ENCODE assay signal across 1 cellular context in the genomic region with DNA sequence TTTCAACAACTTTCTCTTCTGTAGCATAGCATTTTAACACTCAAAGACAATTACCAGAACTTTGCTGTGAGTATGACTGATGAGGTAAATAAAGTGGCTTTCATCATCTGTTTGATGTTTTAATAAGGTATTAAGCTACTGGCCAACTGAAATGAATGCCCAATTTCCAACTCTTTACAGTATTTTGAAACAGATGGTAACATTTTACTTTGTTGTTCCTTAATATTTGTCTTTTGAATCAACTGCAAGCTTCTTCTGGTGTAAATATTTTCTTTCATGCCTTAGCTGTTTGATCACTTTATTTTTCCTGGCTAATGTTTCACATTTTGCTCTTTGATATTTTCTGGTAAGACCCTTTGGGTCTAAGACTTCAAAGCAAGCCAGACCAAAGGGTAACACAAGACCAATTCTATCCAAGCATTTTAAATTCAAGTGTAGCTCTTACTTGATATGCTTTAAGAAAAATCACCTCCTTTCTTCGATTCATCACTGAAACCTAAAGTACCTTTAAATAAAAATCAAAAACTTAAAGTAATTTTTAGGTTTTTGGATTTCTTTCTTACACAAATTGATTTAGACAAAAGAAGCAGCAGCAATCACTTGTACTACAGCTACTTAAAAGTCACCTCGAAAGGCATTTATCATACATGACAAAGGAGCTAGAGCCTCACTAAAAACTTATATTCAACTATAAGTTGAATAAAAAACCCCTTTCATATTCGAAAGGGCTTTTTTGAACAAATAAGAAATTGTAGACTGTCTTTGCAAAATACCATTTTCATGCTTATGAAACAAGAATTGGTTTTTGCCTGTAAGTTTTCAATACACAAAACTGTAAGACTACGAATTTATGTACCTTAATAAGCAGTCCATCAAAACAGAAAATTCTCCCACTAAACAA.
TF ChIP-seq lines count a peak whose summit lies in the region.

No MANE protein-coding gene starts in this region.

TF ChIP-seq in HepG2, 621 proteins besides CTCF, POLR2A, EP300 and RAD21 (continued from another document and continues in another):
- TF ChIP-seq, protein P1, sequence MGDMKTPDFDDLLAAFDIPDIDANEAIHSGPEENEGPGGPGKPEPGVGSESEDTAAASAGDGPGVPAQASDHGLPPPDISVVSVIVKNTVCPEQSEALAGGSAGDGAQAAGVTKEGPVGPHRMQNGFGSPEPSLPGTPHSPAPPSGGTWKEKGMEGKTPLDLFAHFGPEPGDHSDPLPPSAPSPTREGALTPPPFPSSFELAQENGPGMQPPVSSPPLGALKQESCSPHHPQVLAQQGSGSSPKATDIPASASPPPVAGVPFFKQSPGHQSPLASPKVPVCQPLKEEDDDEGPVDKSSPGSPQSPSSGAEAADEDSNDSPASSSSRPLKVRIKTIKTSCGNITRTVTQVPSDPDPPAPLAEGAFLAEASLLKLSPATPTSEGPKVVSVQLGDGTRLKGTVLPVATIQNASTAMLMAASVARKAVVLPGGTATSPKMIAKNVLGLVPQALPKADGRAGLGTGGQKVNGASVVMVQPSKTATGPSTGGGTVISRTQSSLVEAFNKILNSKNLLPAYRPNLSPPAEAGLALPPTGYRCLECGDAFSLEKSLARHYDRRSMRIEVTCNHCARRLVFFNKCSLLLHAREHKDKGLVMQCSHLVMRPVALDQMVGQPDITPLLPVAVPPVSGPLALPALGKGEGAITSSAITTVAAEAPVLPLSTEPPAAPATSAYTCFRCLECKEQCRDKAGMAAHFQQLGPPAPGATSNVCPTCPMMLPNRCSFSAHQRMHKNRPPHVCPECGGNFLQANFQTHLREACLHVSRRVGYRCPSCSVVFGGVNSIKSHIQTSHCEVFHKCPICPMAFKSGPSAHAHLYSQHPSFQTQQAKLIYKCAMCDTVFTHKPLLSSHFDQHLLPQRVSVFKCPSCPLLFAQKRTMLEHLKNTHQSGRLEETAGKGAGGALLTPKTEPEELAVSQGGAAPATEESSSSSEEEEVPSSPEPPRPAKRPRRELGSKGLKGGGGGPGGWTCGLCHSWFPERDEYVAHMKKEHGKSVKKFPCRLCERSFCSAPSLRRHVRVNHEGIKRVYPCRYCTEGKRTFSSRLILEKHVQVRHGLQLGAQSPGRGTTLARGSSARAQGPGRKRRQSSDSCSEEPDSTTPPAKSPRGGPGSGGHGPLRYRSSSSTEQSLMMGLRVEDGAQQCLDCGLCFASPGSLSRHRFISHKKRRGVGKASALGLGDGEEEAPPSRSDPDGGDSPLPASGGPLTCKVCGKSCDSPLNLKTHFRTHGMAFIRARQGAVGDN (CRISPR knock-in tag; IDR thresholded peaks at IDR 0.05), result no peak
- TF ChIP-seq LCORL (IDR thresholded peaks at IDR 0.05), result peak; percentile 76; the same call in 1 of the 2 replicates
- 0 out of 2 replicates have a peak, but pooled peaks have one; percentile 21 for TF ChIP-seq LCORL (CRISPR knock-in tag; IDR thresholded peaks at IDR 0.05)
- TF ChIP-seq GATAD2A (CRISPR knock-in tag; IDR thresholded peaks at IDR 0.05), result peak; percentile 90
- no peak for TF ChIP-seq NBN (conservative IDR thresholded peaks at IDR 0.05)
- TF ChIP-seq ZKSCAN1 (IDR thresholded peaks at IDR 0.05; ENCODE audit: low read length), result no peak
- TF ChIP-seq MYNN (CRISPR knock-in tag; IDR thresholded peaks at IDR 0.05; ENCODE audit: low read depth), result no peak
- TF ChIP-seq MBNL3 (CRISPR knock-in tag; conservative IDR thresholded peaks at IDR 0.05), result no peak
- no peak for TF ChIP-seq THYN1 (CRISPR knock-in tag; IDR thresholded peaks at IDR 0.05; ENCODE audit: borderline replicate concordance, low read depth)
- no peak for TF ChIP-seq RNF2 (conservative IDR thresholded peaks at IDR 0.05; ENCODE audit: low read depth)
- no peak for TF ChIP-seq REPIN1 (CRISPR knock-in tag; IDR thresholded peaks at IDR 0.05; ENCODE audit: borderline replicate concordance, low read depth)
- TF ChIP-seq WIZ (CRISPR knock-in tag; IDR thresholded peaks at IDR 0.05), result no peak
- no peak for TF ChIP-seq ZNF382 (CRISPR knock-in tag; IDR thresholded peaks at IDR 0.05; ENCODE audit: borderline replicate concordance)
- TF ChIP-seq ZNF7 (CRISPR knock-in tag; IDR thresholded peaks at IDR 0.05), result no peak
- TF ChIP-seq MED13 (CRISPR knock-in tag; IDR thresholded peaks at IDR 0.05), result peak; percentile 97
- TF ChIP-seq, protein P2, sequence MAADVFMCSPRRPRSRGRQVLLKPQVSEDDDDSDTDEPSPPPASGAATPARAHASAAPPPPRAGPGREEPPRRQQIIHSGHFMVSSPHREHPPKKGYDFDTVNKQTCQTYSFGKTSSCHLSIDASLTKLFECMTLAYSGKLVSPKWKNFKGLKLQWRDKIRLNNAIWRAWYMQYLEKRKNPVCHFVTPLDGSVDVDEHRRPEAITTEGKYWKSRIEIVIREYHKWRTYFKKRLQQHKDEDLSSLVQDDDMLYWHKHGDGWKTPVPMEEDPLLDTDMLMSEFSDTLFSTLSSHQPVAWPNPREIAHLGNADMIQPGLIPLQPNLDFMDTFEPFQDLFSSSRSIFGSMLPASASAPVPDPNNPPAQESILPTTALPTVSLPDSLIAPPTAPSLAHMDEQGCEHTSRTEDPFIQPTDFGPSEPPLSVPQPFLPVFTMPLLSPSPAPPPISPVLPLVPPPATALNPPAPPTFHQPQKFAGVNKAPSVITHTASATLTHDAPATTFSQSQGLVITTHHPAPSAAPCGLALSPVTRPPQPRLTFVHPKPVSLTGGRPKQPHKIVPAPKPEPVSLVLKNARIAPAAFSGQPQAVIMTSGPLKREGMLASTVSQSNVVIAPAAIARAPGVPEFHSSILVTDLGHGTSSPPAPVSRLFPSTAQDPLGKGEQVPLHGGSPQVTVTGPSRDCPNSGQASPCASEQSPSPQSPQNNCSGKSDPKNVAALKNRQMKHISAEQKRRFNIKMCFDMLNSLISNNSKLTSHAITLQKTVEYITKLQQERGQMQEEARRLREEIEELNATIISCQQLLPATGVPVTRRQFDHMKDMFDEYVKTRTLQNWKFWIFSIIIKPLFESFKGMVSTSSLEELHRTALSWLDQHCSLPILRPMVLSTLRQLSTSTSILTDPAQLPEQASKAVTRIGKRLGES (CRISPR knock-in tag; IDR thresholded peaks at IDR 0.05; ENCODE audit: borderline replicate concordance), result no peak
- no peak for TF ChIP-seq AGO2 (optimal IDR thresholded peaks at IDR 0.05; ENCODE audit: low read depth, low read length)
- no peak for TF ChIP-seq ZSCAN22 (CRISPR knock-in tag; IDR thresholded peaks at IDR 0.05)
- TF ChIP-seq AGO1 (IDR thresholded peaks at IDR 0.05; ENCODE audit: low read depth, low read length, poor library complexity, severe bottlenecking), result no peak
- TF ChIP-seq SNAPC2 (CRISPR knock-in tag; IDR thresholded peaks at IDR 0.05), result no peak
- no peak for TF ChIP-seq PRPF4 (IDR thresholded peaks at IDR 0.05; ENCODE audit: low read depth, low read length, poor library complexity, severe bottlenecking)
- TF ChIP-seq FOXA1 (IDR thresholded peaks at IDR 0.05), result peak; percentile 71
- peak; percentile 90 for TF ChIP-seq FOXA1 (CRISPR knock-in tag; IDR thresholded peaks at IDR 0.05)
- TF ChIP-seq, protein P3, sequence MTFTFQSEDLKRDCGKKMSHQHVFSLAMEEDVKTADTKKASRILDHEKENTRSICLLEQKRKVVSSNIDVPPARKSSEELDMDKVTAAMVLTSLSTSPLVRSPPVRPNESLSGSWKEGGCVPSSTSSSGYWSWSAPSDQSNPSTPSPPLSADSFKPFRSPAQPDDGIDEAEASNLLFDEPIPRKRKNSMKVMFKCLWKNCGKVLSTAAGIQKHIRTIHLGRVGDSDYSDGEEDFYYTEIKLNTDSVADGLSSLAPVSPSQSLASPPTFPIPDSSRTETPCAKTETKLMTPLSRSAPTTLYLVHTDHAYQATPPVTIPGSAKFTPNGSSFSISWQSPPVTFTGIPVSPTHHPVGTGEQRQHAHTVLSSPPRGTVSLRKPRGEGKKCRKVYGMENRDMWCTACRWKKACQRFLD (CRISPR knock-in tag; IDR thresholded peaks at IDR 0.05; ENCODE audit: borderline replicate concordance), result no peak
- TF ChIP-seq MAFK (conservative IDR thresholded peaks at IDR 0.05 in 1 of 2, IDR thresholded peaks at IDR 0.05 in 1 of 2; ENCODE audit: low read length in 2 of 2), result no peak
- TF ChIP-seq STAG1 (CRISPR knock-in tag; IDR thresholded peaks at IDR 0.05), result no peak
- TF ChIP-seq, protein P4, sequence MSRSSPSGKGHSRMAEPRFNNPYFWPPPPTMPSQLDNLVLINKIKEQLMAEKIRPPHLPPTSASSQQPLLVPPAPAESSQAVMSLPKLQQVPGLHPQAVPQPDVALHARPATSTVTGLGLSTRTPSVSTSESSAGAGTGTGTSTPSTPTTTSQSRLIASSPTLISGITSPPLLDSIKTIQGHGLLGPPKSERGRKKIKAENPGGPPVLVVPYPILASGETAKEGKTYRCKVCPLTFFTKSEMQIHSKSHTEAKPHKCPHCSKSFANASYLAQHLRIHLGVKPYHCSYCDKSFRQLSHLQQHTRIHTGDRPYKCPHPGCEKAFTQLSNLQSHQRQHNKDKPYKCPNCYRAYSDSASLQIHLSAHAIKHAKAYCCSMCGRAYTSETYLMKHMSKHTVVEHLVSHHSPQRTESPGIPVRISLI (CRISPR knock-in tag; IDR thresholded peaks at IDR 0.05; ENCODE audit: borderline replicate concordance), result 0 out of 2 replicates have a peak, but pooled peaks have one; percentile 19
- TF ChIP-seq ZMYM2 (CRISPR knock-in tag; IDR thresholded peaks at IDR 0.05), result no peak
- TF ChIP-seq NKX3-1 (CRISPR knock-in tag; IDR thresholded peaks at IDR 0.05), result no peak
- TF ChIP-seq SAP130 (CRISPR knock-in tag; IDR thresholded peaks at IDR 0.05; ENCODE audit: low read depth), result peak; percentile 67
- TF ChIP-seq FOXM1 (CRISPR knock-in tag; IDR thresholded peaks at IDR 0.05), result no peak
- TF ChIP-seq, protein P5, sequence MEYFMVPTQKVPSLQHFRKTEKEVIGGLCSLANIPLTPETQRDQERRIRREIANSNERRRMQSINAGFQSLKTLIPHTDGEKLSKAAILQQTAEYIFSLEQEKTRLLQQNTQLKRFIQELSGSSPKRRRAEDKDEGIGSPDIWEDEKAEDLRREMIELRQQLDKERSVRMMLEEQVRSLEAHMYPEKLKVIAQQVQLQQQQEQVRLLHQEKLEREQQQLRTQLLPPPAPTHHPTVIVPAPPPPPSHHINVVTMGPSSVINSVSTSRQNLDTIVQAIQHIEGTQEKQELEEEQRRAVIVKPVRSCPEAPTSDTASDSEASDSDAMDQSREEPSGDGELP (IDR thresholded peaks at IDR 0.05; ENCODE audit: borderline replicate concordance, low read depth), result no peak
- TF ChIP-seq ATRX (CRISPR knock-in tag; IDR thresholded peaks at IDR 0.05; ENCODE audit: borderline replicate concordance), result no peak
- peak; percentile 96 for TF ChIP-seq MED1 (CRISPR knock-in tag; IDR thresholded peaks at IDR 0.05)
- peak; percentile 76; the same call in 1 of the 2 replicates for TF ChIP-seq ZKSCAN8 (CRISPR knock-in tag; IDR thresholded peaks at IDR 0.05; ENCODE audit: borderline replicate concordance)
- no peak for TF ChIP-seq ZFP62 (CRISPR knock-in tag; IDR thresholded peaks at IDR 0.05)
- TF ChIP-seq, protein P6, sequence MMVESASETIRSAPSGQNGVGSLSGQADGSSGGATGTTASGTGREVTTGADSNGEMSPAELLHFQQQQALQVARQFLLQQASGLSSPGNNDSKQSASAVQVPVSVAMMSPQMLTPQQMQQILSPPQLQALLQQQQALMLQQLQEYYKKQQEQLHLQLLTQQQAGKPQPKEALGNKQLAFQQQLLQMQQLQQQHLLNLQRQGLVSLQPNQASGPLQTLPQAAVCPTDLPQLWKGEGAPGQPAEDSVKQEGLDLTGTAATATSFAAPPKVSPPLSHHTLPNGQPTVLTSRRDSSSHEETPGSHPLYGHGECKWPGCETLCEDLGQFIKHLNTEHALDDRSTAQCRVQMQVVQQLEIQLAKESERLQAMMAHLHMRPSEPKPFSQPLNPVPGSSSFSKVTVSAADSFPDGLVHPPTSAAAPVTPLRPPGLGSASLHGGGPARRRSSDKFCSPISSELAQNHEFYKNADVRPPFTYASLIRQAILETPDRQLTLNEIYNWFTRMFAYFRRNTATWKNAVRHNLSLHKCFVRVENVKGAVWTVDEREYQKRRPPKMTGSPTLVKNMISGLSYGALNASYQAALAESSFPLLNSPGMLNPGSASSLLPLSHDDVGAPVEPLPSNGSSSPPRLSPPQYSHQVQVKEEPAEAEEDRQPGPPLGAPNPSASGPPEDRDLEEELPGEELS (CRISPR knock-in tag; IDR thresholded peaks at IDR 0.05), result peak; percentile 96
- TF ChIP-seq ZNF598 (CRISPR knock-in tag; IDR thresholded peaks at IDR 0.05; ENCODE audit: borderline replicate concordance), result no peak
- TF ChIP-seq, protein P7, sequence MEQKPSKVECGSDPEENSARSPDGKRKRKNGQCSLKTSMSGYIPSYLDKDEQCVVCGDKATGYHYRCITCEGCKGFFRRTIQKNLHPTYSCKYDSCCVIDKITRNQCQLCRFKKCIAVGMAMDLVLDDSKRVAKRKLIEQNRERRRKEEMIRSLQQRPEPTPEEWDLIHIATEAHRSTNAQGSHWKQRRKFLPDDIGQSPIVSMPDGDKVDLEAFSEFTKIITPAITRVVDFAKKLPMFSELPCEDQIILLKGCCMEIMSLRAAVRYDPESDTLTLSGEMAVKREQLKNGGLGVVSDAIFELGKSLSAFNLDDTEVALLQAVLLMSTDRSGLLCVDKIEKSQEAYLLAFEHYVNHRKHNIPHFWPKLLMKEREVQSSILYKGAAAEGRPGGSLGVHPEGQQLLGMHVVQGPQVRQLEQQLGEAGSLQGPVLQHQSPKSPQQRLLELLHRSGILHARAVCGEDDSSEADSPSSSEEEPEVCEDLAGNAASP (CRISPR knock-in tag; IDR thresholded peaks at IDR 0.05; ENCODE audit: borderline replicate concordance), result peak; percentile 62; the same call in 1 of the 2 replicates
- TF ChIP-seq, protein P8, sequence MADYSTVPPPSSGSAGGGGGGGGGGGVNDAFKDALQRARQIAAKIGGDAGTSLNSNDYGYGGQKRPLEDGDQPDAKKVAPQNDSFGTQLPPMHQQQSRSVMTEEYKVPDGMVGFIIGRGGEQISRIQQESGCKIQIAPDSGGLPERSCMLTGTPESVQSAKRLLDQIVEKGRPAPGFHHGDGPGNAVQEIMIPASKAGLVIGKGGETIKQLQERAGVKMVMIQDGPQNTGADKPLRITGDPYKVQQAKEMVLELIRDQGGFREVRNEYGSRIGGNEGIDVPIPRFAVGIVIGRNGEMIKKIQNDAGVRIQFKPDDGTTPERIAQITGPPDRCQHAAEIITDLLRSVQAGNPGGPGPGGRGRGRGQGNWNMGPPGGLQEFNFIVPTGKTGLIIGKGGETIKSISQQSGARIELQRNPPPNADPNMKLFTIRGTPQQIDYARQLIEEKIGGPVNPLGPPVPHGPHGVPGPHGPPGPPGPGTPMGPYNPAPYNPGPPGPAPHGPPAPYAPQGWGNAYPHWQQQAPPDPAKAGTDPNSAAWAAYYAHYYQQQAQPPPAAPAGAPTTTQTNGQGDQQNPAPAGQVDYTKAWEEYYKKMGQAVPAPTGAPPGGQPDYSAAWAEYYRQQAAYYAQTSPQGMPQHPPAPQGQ (CRISPR knock-in tag; IDR thresholded peaks at IDR 0.05; ENCODE audit: borderline replicate concordance), result no peak
- TF ChIP-seq, protein P9, sequence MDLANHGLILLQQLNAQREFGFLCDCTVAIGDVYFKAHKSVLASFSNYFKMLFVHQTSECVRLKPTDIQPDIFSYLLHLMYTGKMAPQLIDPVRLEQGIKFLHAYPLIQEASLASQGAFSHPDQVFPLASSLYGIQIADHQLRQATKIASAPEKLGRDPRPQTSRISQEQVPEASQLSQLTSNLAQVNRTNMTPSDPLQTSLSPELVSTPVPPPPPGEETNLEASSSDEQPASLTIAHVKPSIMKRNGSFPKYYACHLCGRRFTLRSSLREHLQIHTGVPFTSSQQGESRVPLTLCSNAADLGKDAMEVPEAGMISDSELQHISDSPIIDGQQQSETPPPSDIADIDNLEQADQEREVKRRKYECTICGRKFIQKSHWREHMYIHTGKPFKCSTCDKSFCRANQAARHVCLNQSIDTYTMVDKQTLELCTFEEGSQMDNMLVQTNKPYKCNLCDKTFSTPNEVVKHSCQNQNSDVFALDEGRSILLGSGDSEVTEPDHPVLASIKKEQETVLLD (CRISPR knock-in tag; IDR thresholded peaks at IDR 0.05; ENCODE audit: low read depth), result no peak
- TF ChIP-seq FOXP1 (IDR thresholded peaks at IDR 0.05), result peak; percentile 87
- peak; percentile 95 for TF ChIP-seq FOXP1 (CRISPR knock-in tag; IDR thresholded peaks at IDR 0.05)
- no peak for TF ChIP-seq ZNF451 (CRISPR knock-in tag; IDR thresholded peaks at IDR 0.05)
- no peak for TF ChIP-seq ZNF256 (CRISPR knock-in tag; conservative IDR thresholded peaks at IDR 0.05)
- peak; percentile 86 for TF ChIP-seq HNF4A (CRISPR knock-in tag; IDR thresholded peaks at IDR 0.05)
